ENCODE assay signal across 18 cellular contexts in genomic region chr7:45606050-45606449, GRCh38. TPM values are rescaled to one million over a fixed set of nuclear protein-coding genes. Genes with fewer than 3 reads are reported as not detected.
A peak's percentile ranks its signal among the peaks of the same experiment; 100 is the strongest.
DNase-seq lines count a peak whose midpoint lies in the region; ATAC-seq and TF ChIP-seq lines count a peak whose summit lies in the region.
"Had no signal": no experiment of that assay in that cellular context is flagged by ENCODE, and none has a peak within 500 bp of the region (broad histone marks: within the 10 kb centered on the region; RNA-seq: fewer than 3 reads in every experiment).

No MANE protein-coding gene starts in this region.

- H3K4me3 ChIP-seq in breast epithelium: no peak overlapping the region
- no peak overlapping the region for H3K4me3 ChIP-seq in mammary epithelial cell (replicated peaks in 1 of 3; ENCODE audit: insufficient read depth in 1 of 3, low read depth in 2 of 3, low read length in 3 of 3)
- H3K4me3 ChIP-seq in H7 (ENCODE audit: insufficient read depth, low read depth, low read length): no peak overlapping the region
- no peak overlapping the region for H3K4me3 ChIP-seq in coronary artery
- no peak overlapping the region for H3K4me3 ChIP-seq in neural progenitor cell
- no peak overlapping the region for H3K4me3 ChIP-seq in thyroid gland (replicated peaks in 1 of 3)
- H3K4me3 ChIP-seq: A549 had no signal

- H3K27ac ChIP-seq in breast epithelium (no peak overlapping the region), mammary epithelial cell (ENCODE audit: insufficient read depth, low read depth, low read length) (no peak overlapping the region), coronary artery (no peak overlapping the region), neural progenitor cell (no peak overlapping the region), thyroid gland (no peak overlapping the region)
- H3K27ac ChIP-seq: A549, C4-2B, HL-60 had no signal

- peaks cover 4% of the 10 kb centered on the region for H3K4me1 Mint-ChIP-seq in neural progenitor cell
- H3K4me1 Mint-ChIP-seq: CD4-positive, alpha-beta memory T cell; IgD-negative memory B cell had no signal

- DNase-seq in breast epithelium (ENCODE audit: low spot score in 2 of 2) (peak; percentile 2 to 34), mammary epithelial cell (no peak), H7 (peak; percentile 14), coronary artery (ENCODE audit: low spot score) (peak; percentile 45), sciatic nerve (ENCODE audit: low spot score) (peak; percentile 15), neural progenitor cell (ENCODE audit: low spot score) (no peak), thyroid gland (no peak)
- DNase-seq: BE2C; CD4-positive, alpha-beta memory T cell; DMS153; DMS79 treated with DMSO at 0.1 percent for 48 hours; EL had no signal

- BruUV-seq in mammary epithelial cell (replicated peaks; lab: Mats Ljungman, UMichigan): no TSS peak

- H3K36me3 ChIP-seq in breast epithelium: no peaks in the 10 kb centered on the region
- no peaks in the 10 kb centered on the region for H3K36me3 ChIP-seq in mammary epithelial cell (ENCODE audit: insufficient read depth, low read length)
- H3K36me3 ChIP-seq in H7 (replicated peaks; ENCODE audit: control insufficient read depth, insufficient read depth, low read length): no peaks in the 10 kb centered on the region
- H3K36me3 ChIP-seq in neural progenitor cell: no peaks in the 10 kb centered on the region
- H3K36me3 ChIP-seq in thyroid gland: no peaks in the 10 kb centered on the region
- H3K36me3 ChIP-seq: BE2C had no signal

- WGBS in mammary epithelial cell (ENCODE audit: low coverage, missing lambda C conversion rate): 50% methylated on average over 1 of the region's 1 CpG
- 85 to 89% methylated on average over 1 of the region's 1 CpG for WGBS in thyroid gland, 2 donors

- CTCF ChIA-PET in mammary epithelial cell (lab: Charles Lee; ENCODE audit: low non-redundant PET): no interaction called here

- no peak overlapping the region for H3K4me3 Mint-ChIP-seq in neural progenitor cell
- H3K4me3 Mint-ChIP-seq: CD4-positive, alpha-beta memory T cell; IgD-negative memory B cell had no signal

- dilution Hi-C loops in mammary epithelial cell (cut with HindIII; ENCODE audit: low sequenced_read_pairs): no loop called here

- TF ChIP-seq POLR2A in breast epithelium (IDR thresholded peaks at IDR 0.05) (no peak), thyroid gland (IDR thresholded peaks at IDR 0.05) (no peak)

- H4K20me1 ChIP-seq in mammary epithelial cell (ENCODE audit: insufficient read depth, low read length) (no peaks in the 10 kb centered on the region), neural progenitor cell (ENCODE audit: low read depth) (no peaks in the 10 kb centered on the region)

- H3K27ac Mint-ChIP-seq in neural progenitor cell: no peak overlapping the region
- H3K27ac Mint-ChIP-seq: CD4-positive, alpha-beta memory T cell; IgD-negative memory B cell had no signal

- H3K36me3 Mint-ChIP-seq in neural progenitor cell: peaks cover 5% of the 10 kb centered on the region
- H3K36me3 Mint-ChIP-seq: CD4-positive, alpha-beta memory T cell had no signal

- H3K4me2 ChIP-seq in mammary epithelial cell (ENCODE audit: insufficient read depth, low read depth, low read length) (no peak overlapping the region), neural progenitor cell (no peak overlapping the region)
- H3K4me2 ChIP-seq: A549 had no signal

- no peaks in the 10 kb centered on the region for H3K79me2 ChIP-seq in mammary epithelial cell (ENCODE audit: insufficient read depth, low read length)
- H3K79me2 ChIP-seq in neural progenitor cell (ENCODE audit: low read depth): no peaks in the 10 kb centered on the region

- H3F3A ChIP-seq in neural progenitor cell (ENCODE audit: low read depth): peaks cover 4% of the 10 kb centered on the region

- no peaks in the 10 kb centered on the region for H3K9me3 ChIP-seq in breast epithelium
- no peaks in the 10 kb centered on the region for H3K9me3 ChIP-seq in mammary epithelial cell (replicated peaks; ENCODE audit: insufficient read depth, low read length)
- no peaks in the 10 kb centered on the region for H3K9me3 ChIP-seq in neural progenitor cell (ENCODE audit: low read depth)
- H3K9me3 ChIP-seq in thyroid gland: no peaks in the 10 kb centered on the region
- H3K9me3 ChIP-seq: BE2C had no signal

- intact Hi-C loops in breast epithelium (cut with DNase I; ENCODE audit: low total_unique reads): no loop called here
- intact Hi-C loops in mammary epithelial cell (cut with micrococcal nuclease): no loop called here
- intact Hi-C loops in sciatic nerve (cut with DNase I): no loop called here
- intact Hi-C loops in thyroid gland (cut with DNase I): no loop called here

- in situ Hi-C loops in mammary epithelial cell (cut with MboI; ENCODE audit: low sequenced_read_pairs in 2 of 2): no loop called here

- H3K27me3 ChIP-seq in breast epithelium: no peaks in the 10 kb centered on the region
- no peaks in the 10 kb centered on the region for H3K27me3 ChIP-seq in mammary epithelial cell (ENCODE audit: insufficient read depth, low read length)
- no peaks in the 10 kb centered on the region for H3K27me3 ChIP-seq in H7 (ENCODE audit: control insufficient read depth, insufficient read depth, low read length)
- H3K27me3 ChIP-seq in neural progenitor cell: no peaks in the 10 kb centered on the region
- no peaks in the 10 kb centered on the region for H3K27me3 ChIP-seq in thyroid gland
- H3K27me3 ChIP-seq: BE2C had no signal

- no peak for TF ChIP-seq CTCF in breast epithelium (IDR thresholded peaks at IDR 0.05)
- TF ChIP-seq CTCF in mammary epithelial cell (conservative IDR thresholded peaks at IDR 0.05 in 1 of 2, IDR thresholded peaks at IDR 0.05 in 1 of 2; ENCODE audit: extremely low read depth in 1 of 2, insufficient read depth in 1 of 2, low read depth in 1 of 2, low read length in 2 of 2): no peak
- TF ChIP-seq CTCF in coronary artery (IDR thresholded peaks at IDR 0.05): no peak
- no peak for TF ChIP-seq CTCF in neural progenitor cell (IDR thresholded peaks at IDR 0.05)
- no peak for TF ChIP-seq CTCF in thyroid gland (IDR thresholded peaks at IDR 0.05)

- peaks cover 4% of the 10 kb centered on the region for H3K27me3 Mint-ChIP-seq in neural progenitor cell (ENCODE audit: insufficient read depth, low read depth)

- ATAC-seq in sciatic nerve (no peak), GM19324 (IDR thresholded peaks at IDR 0.05; ENCODE audit: low FRiP score, unreplicated experiment) (no peak)
- ATAC-seq: A549, HCT116 had no signal

- H2AFZ ChIP-seq in mammary epithelial cell (ENCODE audit: low read depth, low read length) (no peak overlapping the region), neural progenitor cell (replicated peaks) (no peak overlapping the region)

- H3K4me1 ChIP-seq in breast epithelium (no peaks in the 10 kb centered on the region), mammary epithelial cell (ENCODE audit: insufficient read depth, low read length) (no peaks in the 10 kb centered on the region), neural progenitor cell (no peaks in the 10 kb centered on the region), thyroid gland (no peaks in the 10 kb centered on the region)
- H3K4me1 ChIP-seq: A549, BE2C had no signal

- no peak overlapping the region for H3K9ac ChIP-seq in mammary epithelial cell (ENCODE audit: insufficient read depth, low read length)
- H3K9ac ChIP-seq in neural progenitor cell: no peak overlapping the region

- H3K9me3 Mint-ChIP-seq in neural progenitor cell: peaks cover 28% of the 10 kb centered on the region

RNA-seq across cellular contexts. Expression of gene ADCY1, which starts 31.9 kb away (rescaled TPM):
- total RNA-seq in breast epithelium: 10 to 100 TPM in 1 of 3 donors, 1 to 10 TPM in 2; 1.6 to 14.4 (median 2.5) TPM
- total RNA-seq in mammary epithelial cell: 1 to 10 TPM; 3.5 to 8.0 TPM
- polyA plus RNA-seq in mammary epithelial cell: 4.2 TPM
- polyA minus RNA-seq in mammary epithelial cell: 31.1 TPM
- 5.6 and 8.1 TPM in 2 replicates for total RNA-seq in H7 (2014; rRNA removed; shearing (Covaris generic))
- total RNA-seq in sciatic nerve: 5.5 TPM
- total RNA-seq in neural progenitor cell (ENCODE audit: low replicate concordance): 7.4 and 8.5 TPM in 2 replicates
- total RNA-seq in thyroid gland: 10 to 100 TPM in 1 of 4 donors, 1 to 10 TPM in 3; 5.8 to 11.6 (median 7.7) TPM
- total RNA-seq: CD4-positive, alpha-beta memory T cell had no signal

Comparison
In these comparisons a context has a peak if more than half of its experiments do, and no peak if none do; other contexts are left out.
1. DNase-seq: peak in breast epithelium (2 of 2), H7 (single experiment), coronary artery (single experiment) and sciatic nerve (single experiment); none in mammary epithelial cell (single experiment), neural progenitor cell (single experiment) and thyroid gland (0 of 2).